21 cellular contexts compared by ENCODE assay signal in genomic region chr18:65146615-65147014, GRCh38.
"Had no signal": no experiment of that assay in that cellular context is flagged by ENCODE, and none has a peak within 500 bp of the region (broad histone marks: within the 10 kb centered on the region; RNA-seq: fewer than 3 reads in every experiment).

No MANE protein-coding gene starts in this region.

- DNase-seq: activated CD4-positive, alpha-beta T cell treated with anti-CD3 and anti-CD28 coated beads for 48 hours; activated CD4-positive, alpha-beta T cell treated with anti-CD3 and anti-CD28 coated beads, Interleukin-2, amount 50 U/mL, for 4 hours; activated CD4-positive, CD25-positive, alpha-beta regulatory T cell treated with anti-CD3 and anti-CD28 coated beads, Interleukin-2, amount 50 U/mL, for 72 hours; activated CD8-positive, alpha-beta memory T cell treated with anti-CD3 and anti-CD28 coated beads, Interleukin-2, amount 50 U/mL, for 48 hours; activated CD8-positive, alpha-beta T cell treated with anti-CD3 and anti-CD28 coated beads, Interleukin-2, amount 10 ng/mL, durations not matched to agents 7 days and 5 days; activated naive CD4-positive, alpha-beta T cell treated with anti-CD3 and anti-CD28 coated beads, Interleukin-2, amount 50 U/mL, for 16 hours; activated naive CD8-positive, alpha-beta T cell treated with anti-CD3 and anti-CD28 coated beads, Interleukin-2, amount 10 ng/mL, durations not matched to agents 7 days and 5 days; activated T-cell treated with anti-CD3 and anti-CD28 coated beads, Interleukin-2, amount 50 U/mL, for 1 hour; adrenal gland; anterior cingulate cortex; cerebellar nuclear complex; MG63; NCI-H1436 treated with DMSO at 0.1 percent for 48 hours; NCI-H446; NCI-H524; NCI-H82; PC-3; SHP77; T-helper 17 cell; T-helper 9 cell had no signal

- ATAC-seq: activated CD8-positive, alpha-beta T cell treated with anti-CD3 and anti-CD28 coated beads, Interleukin-2, amount 10 ng/mL, durations not matched to agents 7 days and 5 days; PC-3; T-helper 17 cell; WTC11 had no signal
